Comparison of ENCODE assay signal across 7 cellular contexts in the genomic region with DNA sequence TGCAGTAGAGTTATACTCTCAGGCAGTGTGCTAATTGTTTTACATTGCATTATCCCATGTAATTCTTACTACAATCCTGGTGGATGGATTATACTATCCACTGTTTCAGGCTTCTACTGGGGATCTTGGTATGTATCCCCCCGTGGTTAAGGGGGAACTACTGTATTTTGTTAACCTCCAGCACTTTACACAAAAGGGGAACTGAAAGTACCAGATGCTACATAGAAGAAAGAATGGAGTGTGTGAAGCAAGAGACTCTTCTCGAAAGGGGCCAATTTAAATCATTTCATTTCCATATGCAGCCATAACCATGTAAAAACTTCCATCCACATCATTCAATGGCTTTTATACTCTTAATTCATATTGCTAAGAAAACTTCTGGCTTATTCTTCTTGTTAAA.
DNase-seq lines count a peak whose midpoint lies in the region; ATAC-seq and TF ChIP-seq lines count a peak whose summit lies in the region.

No MANE protein-coding gene starts in this region.

- TF ChIP-seq CTCF in KMS-11 (conservative IDR thresholded peaks at IDR 0.05; ENCODE audit: low read depth, low read length) (no peak), parathyroid adenoma (IDR thresholded peaks at IDR 0.05) (no peak), thyroid gland (IDR thresholded peaks at IDR 0.05) (no peak)

- 69 to 74% methylated on average over 2 of the region's 2 CpGs for WGBS in thyroid gland, 2 donors

- H4K20me1 ChIP-seq in KMS-11 (ENCODE audit: insufficient read depth): no peaks in the 10 kb centered on the region

- peak overlapping the region; percentile 23; the same call in 1 of the 2 replicates for H3K27ac ChIP-seq in KMS-11
- peak overlapping the region; percentile 5 for H3K27ac ChIP-seq in parathyroid adenoma
- H3K27ac ChIP-seq in thyroid gland: no peak overlapping the region

- H3K4me3 ChIP-seq in KMS-11 (IDR thresholded peaks at IDR 0.05; ENCODE audit: insufficient read depth, low read depth, low read length): no peak overlapping the region
- H3K4me3 ChIP-seq in parathyroid adenoma (ENCODE audit: low read depth, low read length): no peak overlapping the region
- no peak overlapping the region for H3K4me3 ChIP-seq in thyroid gland (replicated peaks in 1 of 3)

- H3K27me3 ChIP-seq in KMS-11 (ENCODE audit: insufficient read depth, low read depth) (no peaks in the 10 kb centered on the region), parathyroid adenoma (ENCODE audit: control insufficient read depth, insufficient read depth, low read length) (no peaks in the 10 kb centered on the region), thyroid gland (no peaks in the 10 kb centered on the region)

- ATAC-seq in GM19025 (IDR thresholded peaks at IDR 0.05; ENCODE audit: low read depth, unreplicated experiment) (peak; percentile 93), HG02759 (IDR thresholded peaks at IDR 0.05; ENCODE audit: unreplicated experiment) (peak; percentile 93)

- TF ChIP-seq POLR2A in thyroid gland (IDR thresholded peaks at IDR 0.05): no peak

- H3K9me3 ChIP-seq in parathyroid adenoma (ENCODE audit: control insufficient read depth, low read length) (no peaks in the 10 kb centered on the region), thyroid gland (no peaks in the 10 kb centered on the region)

- H3K79me2 ChIP-seq in KMS-11 (ENCODE audit: insufficient read depth, low read depth) (0 out of 2 replicates have a peak, but pooled peaks cover 8% of the 10 kb centered on the region), parathyroid adenoma (no peaks in the 10 kb centered on the region)

- H3K9ac ChIP-seq in KMS-11 (no peak overlapping the region), parathyroid adenoma (no peak overlapping the region)

- H3K4me2 ChIP-seq in KMS-11 (peak overlapping the region; percentile 41), parathyroid adenoma (ENCODE audit: low read length) (no peak overlapping the region)

- H2AFZ ChIP-seq in KMS-11 (ENCODE audit: low read depth): no peak overlapping the region
- H2AFZ ChIP-seq in parathyroid adenoma: no peak overlapping the region

- intact Hi-C loops in thyroid gland (cut with DNase I): no loop called here

- no peaks in the 10 kb centered on the region for H3K36me3 ChIP-seq in KMS-11 (ENCODE audit: insufficient read depth)
- no peaks in the 10 kb centered on the region for H3K36me3 ChIP-seq in parathyroid adenoma (ENCODE audit: control insufficient read depth, insufficient read depth, low read length)
- H3K36me3 ChIP-seq in thyroid gland: no peaks in the 10 kb centered on the region

- DNase-seq in thyroid gland (no peak), NCI-H510A (lab: John Stamatoyannopoulos, UW) (no peak), hepatic stellate cell (ENCODE audit: low spot score) (no peak)

- H3K4me1 ChIP-seq in KMS-11 (ENCODE audit: low read depth, poor library complexity, severe bottlenecking): peaks cover 96% of the 10 kb centered on the region
- H3K4me1 ChIP-seq in parathyroid adenoma: peaks cover 20% of the 10 kb centered on the region
- peaks cover 0 to 21% of the 10 kb centered on the region in 2 donors for H3K4me1 ChIP-seq in thyroid gland

Comparison
In these comparisons a context has a peak if more than half of its experiments do, and no peak if none do; other contexts are left out.
1. H3K27ac ChIP-seq: peak in KMS-11 (single experiment) and parathyroid adenoma (single experiment); none in thyroid gland (0 of 3).